1 cellular context compared by ENCODE assay signal in the genomic region with DNA sequence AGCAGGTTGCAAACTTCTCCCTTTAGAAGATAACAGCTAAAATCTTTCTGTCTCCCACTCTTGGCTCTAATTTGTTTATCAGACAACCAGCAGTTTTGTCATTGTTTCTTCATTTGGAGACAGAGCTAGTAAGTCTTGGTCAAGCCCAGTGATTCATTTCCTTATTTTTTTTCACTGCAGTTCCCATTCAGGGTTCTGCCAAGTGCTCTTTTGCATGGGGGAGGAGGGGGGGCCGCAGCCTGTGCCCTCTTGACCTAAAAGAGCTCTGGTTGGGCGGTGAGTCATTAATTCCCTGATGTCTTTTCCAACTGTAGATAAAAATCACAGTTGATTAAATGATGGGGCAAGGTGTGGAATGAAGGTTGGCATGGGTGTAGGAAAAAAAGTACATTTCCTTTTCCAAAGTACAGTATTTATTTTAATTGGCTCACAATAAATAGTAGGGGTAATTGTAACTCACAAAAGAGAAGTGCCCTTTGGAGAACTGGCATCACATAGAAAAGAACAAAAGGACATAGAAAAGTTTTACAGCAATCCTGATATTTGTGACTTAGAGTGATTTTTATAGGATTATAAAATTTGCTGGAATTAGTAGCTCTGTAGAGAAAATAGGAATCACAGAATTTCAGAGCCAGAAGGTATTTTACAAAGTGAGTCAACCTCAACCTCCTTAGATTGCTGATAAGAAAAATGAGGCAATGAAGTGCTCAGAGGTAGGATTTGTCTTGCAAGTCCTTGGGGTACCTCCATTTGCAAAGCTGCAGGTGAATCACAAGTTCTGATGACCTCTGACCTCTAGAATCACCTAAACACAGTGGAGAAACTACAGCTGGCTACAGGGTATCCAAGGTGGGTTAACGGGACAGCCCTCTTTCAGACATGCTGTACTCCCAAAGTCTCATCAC.
TF ChIP-seq lines count a peak whose summit lies in the region.

No MANE protein-coding gene starts in this region.

TF ChIP-seq in A549, 52 proteins besides CTCF, POLR2A, EP300 and RAD21 (continued from another document):
- TF ChIP-seq, protein P1, sequence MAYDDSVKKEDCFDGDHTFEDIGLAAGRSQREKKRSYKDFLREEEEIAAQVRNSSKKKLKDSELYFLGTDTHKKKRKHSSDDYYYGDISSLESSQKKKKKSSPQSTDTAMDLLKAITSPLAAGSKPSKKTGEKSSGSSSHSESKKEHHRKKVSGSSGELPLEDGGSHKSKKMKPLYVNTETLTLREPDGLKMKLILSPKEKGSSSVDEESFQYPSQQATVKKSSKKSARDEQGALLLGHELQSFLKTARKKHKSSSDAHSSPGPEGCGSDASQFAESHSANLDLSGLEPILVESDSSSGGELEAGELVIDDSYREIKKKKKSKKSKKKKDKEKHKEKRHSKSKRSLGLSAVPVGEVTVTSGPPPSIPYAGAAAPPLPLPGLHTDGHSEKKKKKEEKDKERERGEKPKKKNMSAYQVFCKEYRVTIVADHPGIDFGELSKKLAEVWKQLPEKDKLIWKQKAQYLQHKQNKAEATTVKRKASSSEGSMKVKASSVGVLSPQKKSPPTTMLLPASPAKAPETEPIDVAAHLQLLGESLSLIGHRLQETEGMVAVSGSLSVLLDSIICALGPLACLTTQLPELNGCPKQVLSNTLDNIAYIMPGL (CRISPR knock-in tag; IDR thresholded peaks at IDR 0.05; ENCODE audit: borderline replicate concordance) = no peak
- TF ChIP-seq ZSCAN20 (CRISPR knock-in tag; IDR thresholded peaks at IDR 0.05) (no peak), JUNB (IDR thresholded peaks at IDR 0.05) (peak; percentile 94), CHD4 (IDR thresholded peaks at IDR 0.05; ENCODE audit: borderline replicate concordance) (no peak), FOSL2 (IDR thresholded peaks at IDR 0.05) (peak; percentile 92), FOSL2 (CRISPR knock-in tag; IDR thresholded peaks at IDR 0.05) (peak; percentile 97), GATA3 (IDR thresholded peaks at IDR 0.05; ENCODE audit: borderline replicate concordance) (peak; percentile 99), POLR2AphosphoS2 (conservative IDR thresholded peaks at IDR 0.05; ENCODE audit: low read length) (no peak), ZC3H11A (IDR thresholded peaks at IDR 0.05) (no peak), HOXB5 (CRISPR knock-in tag; IDR thresholded peaks at IDR 0.05) (0 out of 2 replicates have a peak, but pooled peaks have one; percentile 27), ZNF302 (CRISPR knock-in tag; IDR thresholded peaks at IDR 0.05) (no peak), RARB (CRISPR knock-in tag; IDR thresholded peaks at IDR 0.05) (peak; percentile 90)
